Comparison of ENCODE assay signal across 13 cellular contexts in genomic region chr2:205731521-205731965, GRCh38. TPM values are rescaled to one million over a fixed set of nuclear protein-coding genes. Genes with fewer than 3 reads are reported as not detected.
A peak's percentile ranks its signal among the peaks of the same experiment; 100 is the strongest.
DNase-seq lines count a peak whose midpoint lies in the region; ATAC-seq and TF ChIP-seq lines count a peak whose summit lies in the region.
"Had no signal": no experiment of that assay in that cellular context is flagged by ENCODE, and none has a peak within 500 bp of the region (broad histone marks: within the 10 kb centered on the region; RNA-seq: fewer than 3 reads in every experiment).

No MANE protein-coding gene starts in this region.

- no peaks in the 10 kb centered on the region for H3K36me3 Mint-ChIP-seq in immature natural killer cell
- no peaks in the 10 kb centered on the region for H3K36me3 Mint-ChIP-seq in activated T-cell treated with anti-CD3 and anti-CD28 coated beads, Interleukin-2, amount 50 U/mL, for 72 hours (ENCODE audit: insufficient read depth in 2 of 2)

- peaks cover 0 to 3% (median 0%) of the 10 kb centered on the region in 6 donors for H3K9me3 Mint-ChIP-seq in immature natural killer cell
- H3K9me3 Mint-ChIP-seq in activated T-cell treated with anti-CD3 and anti-CD28 coated beads, Interleukin-2, amount 50 U/mL, for 72 hours: no peaks in the 10 kb centered on the region

- H3K4me3 Mint-ChIP-seq in immature natural killer cell: no peak overlapping the region
- H3K4me3 Mint-ChIP-seq in activated T-cell treated with anti-CD3 and anti-CD28 coated beads, Interleukin-2, amount 50 U/mL, for 72 hours: no peak overlapping the region

- no peak overlapping the region for H3K9ac ChIP-seq in HUES48 (ENCODE audit: low read depth, low read length)

- peaks cover 25% of the 10 kb centered on the region for H3K36me3 ChIP-seq in HUES48 (ENCODE audit: control insufficient read depth, insufficient read depth, low read length)
- H3K36me3 ChIP-seq: BE2C had no signal

- H3K27ac ChIP-seq in right cardiac atrium (ENCODE audit: low read length) (no peak overlapping the region), HUES48 (ENCODE audit: low read depth, low read length) (peak overlapping the region; percentile 18)
- H3K27ac ChIP-seq: cardiac muscle cell, VCaP had no signal

- WGBS in right cardiac atrium: 52% methylated on average over 5 of the region's 5 CpGs

- H3K27me3 ChIP-seq in right cardiac atrium (ENCODE audit: control insufficient read depth, insufficient read depth) (no peaks in the 10 kb centered on the region), HUES48 (ENCODE audit: control insufficient read depth, insufficient read depth, low read length) (no peaks in the 10 kb centered on the region)
- H3K27me3 ChIP-seq: BE2C, cardiac muscle cell, upper lobe of left lung had no signal

- ATAC-seq in right cardiac atrium: peak; percentile 63 to 66
- no peak for ATAC-seq in activated T-cell treated with anti-CD3 and anti-CD28 coated beads, Interleukin-2, amount 50 U/mL, for 72 hours (replicated peaks in 1 of 2)

- no peak for TF ChIP-seq CTCF in foreskin fibroblast (IDR thresholded peaks at IDR 0.05; ENCODE audit: low read depth, low read length)

- H3K4me1 ChIP-seq in right cardiac atrium (ENCODE audit: control insufficient read depth, insufficient read depth, low read length): no peaks in the 10 kb centered on the region
- peaks cover 35% of the 10 kb centered on the region for H3K4me1 ChIP-seq in HUES48 (ENCODE audit: control insufficient read depth, insufficient read depth, low read length)

- no peak overlapping the region for H3K27ac Mint-ChIP-seq in immature natural killer cell
- H3K27ac Mint-ChIP-seq in activated T-cell treated with anti-CD3 and anti-CD28 coated beads, Interleukin-2, amount 50 U/mL, for 72 hours: no peak overlapping the region

- no peaks in the 10 kb centered on the region for H3K9me3 ChIP-seq in right cardiac atrium (ENCODE audit: control insufficient read depth, low read length)
- no peaks in the 10 kb centered on the region for H3K9me3 ChIP-seq in HUES48 (ENCODE audit: control insufficient read depth, insufficient read depth, low read length)
- H3K9me3 ChIP-seq: BE2C, upper lobe of left lung had no signal

- H3K4me1 Mint-ChIP-seq in immature natural killer cell: no peaks in the 10 kb centered on the region
- H3K4me1 Mint-ChIP-seq in activated T-cell treated with anti-CD3 and anti-CD28 coated beads, Interleukin-2, amount 50 U/mL, for 72 hours (ENCODE audit: low read depth): no peaks in the 10 kb centered on the region

- H3K4me3 ChIP-seq in right cardiac atrium (ENCODE audit: low read length): no peak overlapping the region
- no peak overlapping the region for H3K4me3 ChIP-seq in HUES48 (ENCODE audit: low read depth, low read length)
- no peak overlapping the region for H3K4me3 ChIP-seq in foreskin fibroblast (ENCODE audit: low read depth in 1 of 2, low read length in 2 of 2)
- H3K4me3 ChIP-seq: cardiac muscle cell, upper lobe of left lung had no signal

- DNase-seq in right cardiac atrium (no peak), cardiac septum (ENCODE audit: low spot score) (no peak), foreskin fibroblast (peak; percentile 27 to 50), immature natural killer cell (no peak), islet precursor cell (no peak), NCI-H345 (lab: John Stamatoyannopoulos, UW) (no peak)
- no peak for DNase-seq in activated T-cell treated with anti-CD3 and anti-CD28 coated beads, Interleukin-2, amount 50 U/mL, for 72 hours
- DNase-seq: NCI-H774, upper lobe of left lung had no signal

- H3K27me3 Mint-ChIP-seq in immature natural killer cell (ENCODE audit: low read depth in 3 of 3): peaks cover 0 to 2% (median 1%) of the 10 kb centered on the region in 3 donors
- H3K27me3 Mint-ChIP-seq in activated T-cell treated with anti-CD3 and anti-CD28 coated beads, Interleukin-2, amount 50 U/mL, for 72 hours (ENCODE audit: low read depth): no peaks in the 10 kb centered on the region

- intact Hi-C loops in right cardiac atrium (cut with DNase I): no loop called here
- intact Hi-C loops in cardiac septum (cut with DNase I): no loop called here

RNA-seq across cellular contexts. Expression of gene NRP2, which starts 49.2 kb away (rescaled TPM):
- total RNA-seq in right cardiac atrium: 10 to 100 TPM in 1 of 4 donors, 1 to 10 TPM in 3; 8.9 to 11.1 (median 9.7) TPM
- polyA plus RNA-seq in right cardiac atrium: 5.7 TPM
- 11.7 TPM for total RNA-seq in cardiac septum
- not detected for polyA plus RNA-seq in immature natural killer cell
- total RNA-seq in activated T-cell treated with anti-CD3 and anti-CD28 coated beads, Interleukin-2, amount 50 U/mL, for 72 hours: 1 to 10 TPM; 2.5 to 2.6 TPM

Comparison
In these comparisons a context has a peak if more than half of its experiments do, and no peak if none do; other contexts are left out.
1. ATAC-seq: peak in right cardiac atrium (2 of 2); none in activated T-cell treated with anti-CD3 and anti-CD28 coated beads, Interleukin-2, amount 50 U/mL, for 72 hours (0 of 2).
2. DNase-seq: peak in foreskin fibroblast (2 of 2); none in right cardiac atrium (0 of 3), cardiac septum (single experiment), immature natural killer cell (0 of 3), islet precursor cell (single experiment), activated T-cell treated with anti-CD3 and anti-CD28 coated beads, Interleukin-2, amount 50 U/mL, for 72 hours (0 of 2) and NCI-H345 (single experiment).